Comparison of ENCODE assay signal across 8 cellular contexts in the genomic region with DNA sequence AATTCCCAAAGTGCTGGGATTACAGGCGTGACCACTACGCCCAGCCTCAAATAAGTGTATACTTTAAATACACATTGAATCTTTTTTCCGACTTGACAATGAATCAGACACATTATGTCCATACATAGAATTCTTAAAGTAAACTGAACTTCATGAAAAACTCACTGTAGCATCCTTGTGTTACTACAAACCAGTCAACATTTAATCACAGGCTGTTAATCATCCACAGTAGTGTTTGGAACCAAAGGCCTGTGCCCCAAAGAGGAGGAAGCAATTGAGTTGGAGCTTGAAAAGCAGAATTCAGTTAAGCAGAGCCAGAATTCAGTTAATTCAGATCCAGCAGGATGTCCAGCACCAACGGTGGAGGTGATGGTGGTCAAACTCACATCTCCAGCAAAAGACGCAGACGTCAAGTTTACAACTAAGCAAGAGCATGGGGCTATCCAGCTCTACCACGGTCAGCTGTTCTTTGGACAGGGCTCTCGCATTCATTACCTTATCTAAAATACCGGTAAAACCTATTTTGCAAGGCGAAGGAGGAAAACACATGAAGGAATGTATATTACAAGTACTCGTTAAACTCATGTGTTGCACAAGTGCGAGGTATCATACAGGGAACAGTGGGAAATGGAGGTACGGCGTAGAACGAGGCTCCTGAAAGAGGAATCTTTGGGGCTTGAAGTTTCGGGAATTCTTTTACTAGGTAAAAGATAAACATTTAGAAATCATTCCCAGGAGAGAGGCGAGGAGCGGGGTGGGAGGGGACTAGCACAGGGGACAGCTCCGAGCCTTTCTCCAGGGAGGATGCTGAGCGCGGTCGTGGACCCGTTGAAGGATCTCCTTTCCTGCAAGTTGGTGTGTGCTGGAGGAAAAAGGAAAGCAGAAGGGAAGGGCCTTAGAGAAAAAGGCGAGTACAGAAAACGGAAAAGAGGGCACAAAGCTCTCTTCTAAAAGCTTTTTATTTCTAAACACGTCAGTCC. TPM values are rescaled to one million over a fixed set of nuclear protein-coding genes. Genes with fewer than 3 reads are reported as not detected.
DNase-seq lines count a peak whose midpoint lies in the region; ATAC-seq lines count a peak whose summit lies in the region.

No MANE protein-coding gene starts in this region.

- H3K9ac ChIP-seq in endocrine pancreas (ENCODE audit: control insufficient read depth, insufficient read depth, low read length) (peak overlapping the region; percentile 75), muscle layer of colon (ENCODE audit: low read length) (peak overlapping the region; percentile 97)

- DNase-seq in RKO (ENCODE audit: low spot score) = peak; percentile 60
- DNase-seq in aorta = no peak
- no peak for DNase-seq in COLO829 (ENCODE audit: low spot score)

- ATAC-seq in aorta (ENCODE audit: low FRiP score) = no peak
- no peak for ATAC-seq in GM21360 (IDR thresholded peaks at IDR 0.05; ENCODE audit: unreplicated experiment)

- H3K4me1 ChIP-seq in ACC112 (ENCODE audit: control insufficient read depth, insufficient read depth, low read length, unreplicated experiment) (peaks cover 17% of the 10 kb centered on the region), endocrine pancreas (ENCODE audit: control insufficient read depth, insufficient read depth, low read length) (no peaks in the 10 kb centered on the region), muscle layer of colon (ENCODE audit: insufficient read depth, low read length) (peaks cover 22% of the 10 kb centered on the region), aorta (ENCODE audit: control insufficient read depth in 1 of 2, insufficient read depth in 2 of 2, low read length in 2 of 2) (peaks cover 0 to 2% of the 10 kb centered on the region in 2 donors)

- H3K36me3 ChIP-seq in ACC112 (ENCODE audit: insufficient read depth, low read length) = 0 out of 2 replicates have a peak, but pooled peaks cover 4% of the 10 kb centered on the region
- no peaks in the 10 kb centered on the region for H3K36me3 ChIP-seq in endocrine pancreas (ENCODE audit: control insufficient read depth, insufficient read depth, low read length)
- peaks cover 3% of the 10 kb centered on the region for H3K36me3 ChIP-seq in muscle layer of colon (ENCODE audit: insufficient read depth, low read length)
- no peaks in the 10 kb centered on the region for H3K36me3 ChIP-seq in aorta (ENCODE audit: control insufficient read depth in 1 of 2, insufficient read depth in 2 of 2, low read length in 1 of 2)

- H3K9me3 ChIP-seq in endocrine pancreas (ENCODE audit: control insufficient read depth, low read length) (no peaks in the 10 kb centered on the region), muscle layer of colon (ENCODE audit: low read length) (no peaks in the 10 kb centered on the region), aorta (ENCODE audit: control insufficient read depth, low read length) (no peaks in the 10 kb centered on the region)

- 14 to 15% methylated on average over 26 of the region's 26 CpGs for WGBS in aorta, 2 donors

- H3K27ac ChIP-seq in ACC112 (ENCODE audit: low read depth, low read length) = no peak overlapping the region
- peak overlapping the region; percentile 98 for H3K27ac ChIP-seq in muscle layer of colon (ENCODE audit: low read depth, low read length)
- H3K27ac ChIP-seq in aorta (ENCODE audit: low read depth in 1 of 2, low read length in 2 of 2) = no peak overlapping the region

- intact Hi-C loops in aorta (cut with DNase I) = loop anchor here in 1 of 2 donors (2.0 kb wide), 1 partner anchor 65 kb away; no protein-coding TSS in a partner anchor

- H3K27me3 ChIP-seq in ACC112 (ENCODE audit: insufficient read depth, low read length) (no peaks in the 10 kb centered on the region), endocrine pancreas (ENCODE audit: control insufficient read depth, insufficient read depth, low read length) (no peaks in the 10 kb centered on the region), muscle layer of colon (ENCODE audit: control insufficient read depth in 1 of 2, insufficient read depth in 2 of 2, low read length in 2 of 2) (no peaks in the 10 kb centered on the region), aorta (ENCODE audit: control insufficient read depth in 1 of 2, insufficient read depth in 2 of 2, low read length in 1 of 2) (no peaks in the 10 kb centered on the region)

- H3K79me2 ChIP-seq in ACC112 (ENCODE audit: control insufficient read depth, insufficient read depth, low read length, unreplicated experiment) = peaks cover 46% of the 10 kb centered on the region

- H3K4me3 ChIP-seq in ACC112 (ENCODE audit: low read depth, low read length) (peak overlapping the region; percentile 99), GM08714 (ENCODE audit: low read length) (peak overlapping the region; percentile 97), endocrine pancreas (ENCODE audit: control insufficient read depth, insufficient read depth, low read length) (peak overlapping the region; percentile 79), muscle layer of colon (ENCODE audit: low read depth in 1 of 2, low read length in 2 of 2) (peak overlapping the region; percentile 72 to 86), aorta (ENCODE audit: low read length in 2 of 2) (peak overlapping the region; percentile 58 to 71)

- peak overlapping the region; percentile 81 for H2AFZ ChIP-seq in ACC112 (ENCODE audit: low read length, unreplicated experiment)

RNA-seq across cellular contexts. Expression of gene SLC39A6, which starts 1.0 kb away (rescaled TPM):
- total RNA-seq in aorta = 10 to 100 TPM; 29.6 to 39.4 TPM
- polyA plus RNA-seq in aorta = 10 to 100 TPM; 21.6 to 27.2 TPM

RNA-seq across cellular contexts. Expression of gene ELP2, which starts 1.5 kb away (rescaled TPM):
- total RNA-seq in aorta = 10 to 100 TPM; 62.6 to 84.3 TPM
- polyA plus RNA-seq in aorta = 10 to 100 TPM; 38.1 to 99.3 TPM

RNA-seq across cellular contexts. Expression of gene MOCOS, which starts 59.1 kb away (rescaled TPM):
- 1 to 10 TPM; 1.7 to 4.4 TPM for total RNA-seq in aorta
- 1 to 10 TPM in 1 of 2 donors, under 1 TPM in 1; 0.90 to 3.8 TPM for polyA plus RNA-seq in aorta
